ENCODE assay signal across 17 cellular contexts in the genomic region with DNA sequence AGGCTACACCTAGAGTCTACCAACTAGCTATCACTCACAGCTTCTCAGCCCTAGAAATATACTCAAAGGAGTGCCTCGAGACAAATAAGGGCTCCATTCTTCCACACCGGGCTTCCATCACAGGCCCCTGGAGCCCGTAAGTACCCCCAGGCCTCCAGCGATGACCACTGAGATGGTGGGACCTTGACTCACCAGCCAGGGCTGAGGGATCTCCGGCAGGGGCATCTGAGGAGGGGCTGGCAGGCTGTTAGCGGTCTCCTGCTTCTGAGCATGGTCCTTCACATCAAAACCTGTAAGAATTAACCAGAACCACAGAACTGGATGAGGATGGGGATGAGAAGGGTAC.
DNase-seq lines count a peak whose midpoint lies in the region; ATAC-seq and TF ChIP-seq lines count a peak whose summit lies in the region.
"Had no signal": no experiment of that assay in that cellular context is flagged by ENCODE, and none has a peak within 500 bp of the region (broad histone marks: within the 10 kb centered on the region; RNA-seq: fewer than 3 reads in every experiment).

No MANE protein-coding gene starts in this region.

- H3K9me2 ChIP-seq in SK-N-SH = no peaks in the 10 kb centered on the region

- WGBS in SK-N-SH (ENCODE audit: low lambda C conversion rate) = 90% methylated on average over 6 of the region's 6 CpGs
- WGBS in esophagus muscularis mucosa = 96% methylated on average over 3 of the region's 6 CpGs
- 92% methylated on average over 2 of the region's 6 CpGs; no CpG with 5 or more reads in 1 of the 2 donors for WGBS in gastroesophageal sphincter (ENCODE audit: low coverage in 1 of 2), 2 donors

- no peak for ATAC-seq in SK-N-SH treated with all-trans-retinoic acid at 6 μM for 48 hours
- no peak for ATAC-seq in activated CD8-positive, alpha-beta T cell treated with anti-CD3 and anti-CD28 coated beads for 36 hours
- no peak for ATAC-seq in stimulated activated naive CD8-positive, alpha-beta T cell treated with anti-CD3 and anti-CD28 coated beads, Interleukin-15, Interleukin-2, amounts not matched to agents 100 U/mL and 50 U/mL, for 24 hours
- no peak for ATAC-seq in gastroesophageal sphincter
- no peak for ATAC-seq in HG03442 (IDR thresholded peaks at IDR 0.05; ENCODE audit: unreplicated experiment)

- TF ChIP-seq POLR2A in esophagus muscularis mucosa (IDR thresholded peaks at IDR 0.05; ENCODE audit: low read depth) = no peak
- TF ChIP-seq POLR2A in gastroesophageal sphincter (IDR thresholded peaks at IDR 0.05) = no peak

- H3K27ac ChIP-seq in SK-N-SH (ENCODE audit: low read depth in 2 of 2, low read length in 1 of 2) = peak overlapping the region in 1 of 2 experiments; percentile 86; a peak in 2 of 4 replicates
- H3K27ac ChIP-seq in CD4-positive, alpha-beta memory T cell (ENCODE audit: low read depth, low read length) = peak overlapping the region; percentile 12
- peak overlapping the region; percentile 1 to 62 (median 48) for H3K27ac ChIP-seq in esophagus muscularis mucosa (replicated peaks in 1 of 4)
- H3K27ac ChIP-seq in gastroesophageal sphincter = peak overlapping the region in 2 of 4 donors; percentile 52 to 61
- H3K27ac ChIP-seq: 22Rv1 had no signal

- H3K27me3 Mint-ChIP-seq in CD4-positive, alpha-beta memory T cell = peaks cover 0 to 4% of the 10 kb centered on the region in 2 donors
- no peaks in the 10 kb centered on the region for H3K27me3 Mint-ChIP-seq in activated CD8-positive, alpha-beta T cell treated with anti-CD3 and anti-CD28 coated beads for 36 hours

- peaks cover 0 to 8% (median 3%) of the 10 kb centered on the region in 8 donors for H3K9me3 Mint-ChIP-seq in CD4-positive, alpha-beta memory T cell
- H3K9me3 Mint-ChIP-seq in activated CD8-positive, alpha-beta T cell treated with anti-CD3 and anti-CD28 coated beads for 36 hours = peaks cover 4% of the 10 kb centered on the region

- H3K4me1 ChIP-seq in SK-N-SH (ENCODE audit: control insufficient read depth in 1 of 2, insufficient read depth in 2 of 2, low read depth in 1 of 2, low read length in 1 of 2) (peaks cover 13 to 37% of the 10 kb centered on the region in 2 experiments), esophagus muscularis mucosa (peaks cover 9 to 50% (median 45%) of the 10 kb centered on the region in 4 donors), gastroesophageal sphincter (peaks cover 8 to 47% (median 18%) of the 10 kb centered on the region in 3 donors)
- H3K4me1 ChIP-seq in CD4-positive, alpha-beta memory T cell (ENCODE audit: insufficient read depth, low read length) = peaks cover 18% of the 10 kb centered on the region

- TF ChIP-seq RAD21 in SK-N-SH (IDR thresholded peaks at IDR 0.05; ENCODE audit: low read length) = no peak

- peaks cover 24 to 52% (median 38%) of the 10 kb centered on the region in 4 donors for H3K4me1 Mint-ChIP-seq in CD4-positive, alpha-beta memory T cell
- peaks cover 25% of the 10 kb centered on the region for H3K4me1 Mint-ChIP-seq in activated CD8-positive, alpha-beta T cell treated with anti-CD3 and anti-CD28 coated beads for 36 hours (ENCODE audit: low read depth)

- peaks cover 18 to 19% of the 10 kb centered on the region in 2 donors for H3K36me3 Mint-ChIP-seq in CD4-positive, alpha-beta memory T cell
- peaks cover 24% of the 10 kb centered on the region for H3K36me3 Mint-ChIP-seq in activated CD8-positive, alpha-beta T cell treated with anti-CD3 and anti-CD28 coated beads for 36 hours (ENCODE audit: low read depth)

- H3K4me2 ChIP-seq in SK-N-SH = peak overlapping the region; percentile 8; the same call in 1 of the 2 replicates

- peak overlapping the region; percentile 15 to 92 (median 83) for H3K27ac Mint-ChIP-seq in CD4-positive, alpha-beta memory T cell
- H3K27ac Mint-ChIP-seq in activated CD8-positive, alpha-beta T cell treated with anti-CD3 and anti-CD28 coated beads for 36 hours = peak overlapping the region; percentile 62

- no peak for TF ChIP-seq CTCF in SK-N-SH (IDR thresholded peaks at IDR 0.05)
- TF ChIP-seq CTCF in activated CD8-positive, alpha-beta T cell treated with anti-CD3 and anti-CD28 coated beads for 36 hours (IDR thresholded peaks at IDR 0.05) = no peak
- TF ChIP-seq CTCF in esophagus muscularis mucosa (IDR thresholded peaks at IDR 0.05) = no peak
- TF ChIP-seq CTCF in gastroesophageal sphincter (IDR thresholded peaks at IDR 0.05) = no peak

- H3K4me3 Mint-ChIP-seq in CD4-positive, alpha-beta memory T cell = peak overlapping the region in 5 of 8 donors; percentile 1 to 73 (median 40)
- no peak overlapping the region for H3K4me3 Mint-ChIP-seq in activated CD8-positive, alpha-beta T cell treated with anti-CD3 and anti-CD28 coated beads for 36 hours
- H3K4me3 Mint-ChIP-seq: mesothelial cell of epicardium, neural crest cell had no signal

- H3K4me3 ChIP-seq in SK-N-SH (ENCODE audit: low read depth in 2 of 2, low read length in 1 of 2) (no peak overlapping the region), esophagus muscularis mucosa (no peak overlapping the region), gastroesophageal sphincter (no peak overlapping the region)
- H3K4me3 ChIP-seq in CD4-positive, alpha-beta memory T cell (ENCODE audit: low read length in 2 of 2) = no peak overlapping the region

- intact Hi-C loops in CD4-positive, alpha-beta memory T cell (cut with micrococcal nuclease) = loop anchor here (2.0 to 5.0 kb wide), 2 partner anchors 14 to 36 kb away; no protein-coding TSS in a partner anchor
- intact Hi-C loops in activated CD8-positive, alpha-beta T cell treated with anti-CD3 and anti-CD28 coated beads for 36 hours (cut with micrococcal nuclease) = no loop called here
- intact Hi-C loops in esophagus muscularis mucosa (cut with DNase I) = no loop called here

- peak overlapping the region; percentile 30; the same call in 1 of the 2 replicates for H3K9ac ChIP-seq in SK-N-SH

- H3K9me3 ChIP-seq in SK-N-SH = no peaks in the 10 kb centered on the region
- no peaks in the 10 kb centered on the region for H3K9me3 ChIP-seq in CD4-positive, alpha-beta memory T cell (ENCODE audit: control insufficient read depth in 1 of 2, low read length in 2 of 2)
- no peaks in the 10 kb centered on the region for H3K9me3 ChIP-seq in esophagus muscularis mucosa
- no peaks in the 10 kb centered on the region for H3K9me3 ChIP-seq in gastroesophageal sphincter

- H3K36me3 ChIP-seq in SK-N-SH (replicated peaks in 1 of 2; ENCODE audit: control insufficient read depth in 1 of 2, insufficient read depth in 2 of 2, low read length in 1 of 2) (peaks cover 37 to 69% of the 10 kb centered on the region in 2 experiments), esophagus muscularis mucosa (peaks cover 0 to 54% (median 12%) of the 10 kb centered on the region in 4 donors), gastroesophageal sphincter (peaks cover 0 to 41% of the 10 kb centered on the region in 2 donors)
- no peaks in the 10 kb centered on the region for H3K36me3 ChIP-seq in CD4-positive, alpha-beta memory T cell (ENCODE audit: insufficient read depth, low read length)

- peaks cover 13% of the 10 kb centered on the region for H4K20me1 ChIP-seq in SK-N-SH (ENCODE audit: insufficient read depth)

- CTCF ChIA-PET in SK-N-SH (lab: Yijun Ruan, JAX) = interaction anchor here (2.7 kb wide), 1 partner anchor 65 kb away, joined by 15 read pairs; no protein-coding TSS in a partner anchor
- CTCF ChIA-PET in CD4-positive, alpha-beta memory T cell (lab: Charles Lee; ENCODE audit: partially characterized antibody) = interaction anchor here (0.9 to 2.2 kb wide), 3 partner anchors 8 to 70 kb away, joined by 3 to 7 read pairs (median 4); no protein-coding TSS in a partner anchor
- CTCF ChIA-PET in activated CD8-positive, alpha-beta T cell treated with anti-CD3 and anti-CD28 coated beads for 36 hours (lab: Charles Lee) = interaction anchor here (0.9 to 2.4 kb wide), 2 partner anchors 56 to 63 kb away, joined by 3 to 7 read pairs; no protein-coding TSS in a partner anchor

- POLR2A ChIA-PET in SK-N-SH (lab: Yijun Ruan, JAX) = no interaction called here
- POLR2A ChIA-PET in CD4-positive, alpha-beta memory T cell (lab: Charles Lee; ENCODE audit: partially characterized antibody) = interaction anchor here (1.0 to 1.7 kb wide), 3 partner anchors 8 to 71 kb away, joined by 3 to 4 read pairs (median 3); a partner anchor contains a TSS
- POLR2A ChIA-PET in activated CD8-positive, alpha-beta T cell treated with anti-CD3 and anti-CD28 coated beads for 36 hours (lab: Charles Lee) = no interaction called here

- H3K27me3 ChIP-seq in SK-N-SH (ENCODE audit: insufficient read depth) (no peaks in the 10 kb centered on the region), esophagus muscularis mucosa (no peaks in the 10 kb centered on the region), gastroesophageal sphincter (no peaks in the 10 kb centered on the region)
- no peaks in the 10 kb centered on the region for H3K27me3 ChIP-seq in CD4-positive, alpha-beta memory T cell (ENCODE audit: insufficient read depth, low read length)

- H3F3A ChIP-seq in SK-N-SH (replicated peaks; ENCODE audit: insufficient read depth) = peaks cover 60% of the 10 kb centered on the region

- TF ChIP-seq EP300 in SK-N-SH (IDR thresholded peaks at IDR 0.05; ENCODE audit: borderline replicate concordance in 1 of 2, low read depth in 1 of 2, low read length in 1 of 2) (no peak), esophagus muscularis mucosa (IDR thresholded peaks at IDR 0.05) (no peak), gastroesophageal sphincter (IDR thresholded peaks at IDR 0.05) (no peak)

- H3K79me2 ChIP-seq in SK-N-SH (ENCODE audit: insufficient read depth) = peaks cover 98% of the 10 kb centered on the region

- no peak overlapping the region for H2AFZ ChIP-seq in SK-N-SH (ENCODE audit: low read depth)

- DNase-seq in SK-N-SH = no peak
- no peak for DNase-seq in CD4-positive, alpha-beta memory T cell
- DNase-seq in activated CD8-positive, alpha-beta T cell treated with anti-CD3 and anti-CD28 coated beads for 36 hours = no peak
- no peak for DNase-seq in esophagus muscularis mucosa (ENCODE audit: extremely low spot score)
- DNase-seq in stimulated activated naive CD8-positive, alpha-beta T cell treated with anti-CD3 and anti-CD28 coated beads, Interleukin-15, Interleukin-2, amounts not matched to agents 100 U/mL and 50 U/mL, for 24 hours = no peak
- DNase-seq: Karpas-422; NCI-H2029 treated with DMSO at 0.1 percent for 48 hours; NCI-H446 treated with DMSO at 0.1 percent for 48 hours; NK-92 treated with Interleukin-12 subunit alpha and Interleukin-12 subunit beta, amount 100 ng/mL, for 24 hours; stimulated activated CD4-positive, alpha-beta T cell treated with anti-CD3 and anti-CD28 coated beads, Interleukin-4, amount 100 ng/mL, for 4 hours; SW 1271 had no signal

TF ChIP-seq in SK-N-SH, 30 proteins besides CTCF, POLR2A, EP300 and RAD21 (continues in another document):
- TF ChIP-seq CHD2 (IDR thresholded peaks at IDR 0.05; ENCODE audit: low read length, partially characterized antibody) (no peak), SMC3 (IDR thresholded peaks at IDR 0.05; ENCODE audit: low read depth, low read length) (no peak), JUND (IDR thresholded peaks at IDR 0.05) (no peak)

TF ChIP-seq in SK-N-SH treated with all-trans-retinoic acid at 6 μM for 48 hours, 23 proteins besides CTCF, POLR2A, EP300 and RAD21:
- no peak for TF ChIP-seq ZNF565 (CRISPR knock-in tag; conservative IDR thresholded peaks at IDR 0.05; ENCODE audit: low read depth)
